Comparison of ENCODE assay signal across 24 cellular contexts in the genomic region with DNA sequence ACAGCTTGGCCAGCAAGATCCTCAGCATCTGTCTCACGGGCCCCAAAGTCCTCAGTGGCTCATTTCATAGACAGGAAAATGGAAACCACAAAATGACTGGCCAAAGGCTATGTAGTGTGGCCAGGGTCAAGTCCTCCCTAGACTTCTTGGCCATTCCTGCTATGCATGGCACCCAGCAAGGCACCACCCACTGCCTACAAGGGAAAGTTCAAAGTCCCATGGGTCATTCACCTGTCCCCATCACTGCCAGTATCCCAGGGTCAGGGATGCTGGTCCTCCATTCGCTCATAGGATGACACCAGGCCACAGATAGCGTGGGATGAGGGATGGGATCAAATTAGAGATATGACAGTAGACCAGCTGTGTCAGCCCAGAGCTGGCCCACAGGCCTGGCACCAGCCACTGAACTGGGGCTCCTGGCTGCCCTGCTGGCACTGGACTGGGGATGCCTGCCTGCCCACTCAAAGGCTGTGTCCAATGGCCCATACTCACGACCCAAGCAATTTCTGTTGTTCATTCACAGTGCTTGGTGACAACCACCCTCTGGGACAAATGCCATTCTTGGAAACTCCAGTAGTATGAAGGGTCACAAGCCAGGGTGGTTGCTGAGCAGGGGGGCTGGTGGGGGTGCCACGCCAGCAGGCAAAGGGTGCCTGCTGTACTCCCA. TPM values are rescaled to one million over a fixed set of nuclear protein-coding genes. Genes with fewer than 3 reads are reported as not detected.
"Had no signal": no experiment of that assay in that cellular context is flagged by ENCODE, and none has a peak within 500 bp of the region (broad histone marks: within the 10 kb centered on the region; RNA-seq: fewer than 3 reads in every experiment).

No MANE protein-coding gene starts in this region.

- H3K4me3 ChIP-seq: SJSA1, thoracic aorta, upper lobe of right lung had no signal

- H3K4me1 ChIP-seq: foreskin keratinocyte, parathyroid adenoma, SJSA1 had no signal

- ATAC-seq: foreskin keratinocyte; naive thymus-derived CD4-positive, alpha-beta T cell; upper lobe of right lung had no signal

- H3K4me3 Mint-ChIP-seq: activated B cell treated with CpG ODN at 0.5 μM for 24 hours; activated CD4-positive, alpha-beta memory T cell treated with anti-CD3 and anti-CD28 coated beads for 36 hours; activated naive CD4-positive, alpha-beta T cell treated with anti-CD3 and anti-CD28 coated beads, Interleukin-2, amount 50 U/mL, for 24 hours; brain; naive thymus-derived CD4-positive, alpha-beta T cell had no signal

- H3K27ac Mint-ChIP-seq: activated B cell treated with CpG ODN at 0.5 μM for 24 hours; activated CD4-positive, alpha-beta memory T cell treated with anti-CD3 and anti-CD28 coated beads for 36 hours; activated naive CD4-positive, alpha-beta T cell treated with anti-CD3 and anti-CD28 coated beads, Interleukin-2, amount 50 U/mL, for 24 hours; brain had no signal

- H3K9me3 ChIP-seq: neutrophil, SJSA1, thoracic aorta, upper lobe of right lung had no signal

- H3K27me3 ChIP-seq: SJSA1, upper lobe of right lung had no signal

- H3K36me3 ChIP-seq: thoracic aorta had no signal

- H3K27me3 Mint-ChIP-seq: activated B cell treated with CpG ODN at 0.5 μM for 24 hours; activated CD4-positive, alpha-beta memory T cell treated with anti-CD3 and anti-CD28 coated beads for 36 hours; activated naive CD4-positive, alpha-beta T cell treated with anti-CD3 and anti-CD28 coated beads, Interleukin-2, amount 50 U/mL, for 24 hours; naive thymus-derived CD4-positive, alpha-beta T cell had no signal

- DNase-seq: activated B cell treated with CpG ODN at 0.5 μM for 24 hours; activated CD4-positive, alpha-beta memory T cell treated with anti-CD3 and anti-CD28 coated beads for 36 hours; activated CD4-positive, alpha-beta T cell treated with anti-CD3 and anti-CD28 coated beads for 4 hours; activated gamma-delta T cell; aorta; central memory CD4-positive, alpha-beta T cell; dermis blood vessel endothelial cell; effector CD8-positive, alpha-beta T cell; foreskin keratinocyte; mesendoderm; naive thymus-derived CD4-positive, alpha-beta T cell; stimulated activated CD4-positive, alpha-beta T cell treated with anti-CD3 and anti-CD28 coated beads, Interleukin-2, amount 100 ng/mL, for 48 hours; stimulated activated CD8-positive, alpha-beta memory T cell treated with anti-CD3 and anti-CD28 coated beads, Interleukin-4, amount 100 ng/mL, for 48 hours; stimulated activated naive CD4-positive, alpha-beta T cell; upper lobe of right lung had no signal

- H3K9ac ChIP-seq: parathyroid adenoma had no signal

- H3K27ac ChIP-seq: foreskin keratinocyte, neutrophil, parathyroid adenoma, SJSA1, thoracic aorta, upper lobe of right lung had no signal

- H3K9me3 Mint-ChIP-seq: activated B cell treated with CpG ODN at 0.5 μM for 24 hours; activated CD4-positive, alpha-beta memory T cell treated with anti-CD3 and anti-CD28 coated beads for 36 hours; activated naive CD4-positive, alpha-beta T cell treated with anti-CD3 and anti-CD28 coated beads, Interleukin-2, amount 50 U/mL, for 24 hours; naive thymus-derived CD4-positive, alpha-beta T cell had no signal

RNA-seq across cellular contexts. Expression of a gene that starts 23.5 kb away (rescaled TPM):
- total RNA-seq: activated B cell treated with CpG ODN at 0.5 μM for 24 hours; activated CD4-positive, alpha-beta memory T cell treated with anti-CD3 and anti-CD28 coated beads for 36 hours; naive thymus-derived CD4-positive, alpha-beta T cell; SJSA1; T-helper 1 cell treated with Interleukin-12 subunit alpha and Interleukin-12 subunit beta and Interleukin-4 antibody, amounts not matched to agents 30 ng/mL and 1 ng/mL, for 36 hours had no signal

RNA-seq across cellular contexts. Expression of a gene that starts 25.3 kb away (rescaled TPM):
- total RNA-seq: activated B cell treated with CpG ODN at 0.5 μM for 24 hours, aorta, dermis blood vessel endothelial cell, glomerular endothelial cell, kidney epithelial cell, SJSA1 had no signal
- polyA plus RNA-seq: naive thymus-derived CD4-positive, alpha-beta T cell had no signal
